Comparison of ENCODE assay signal across 34 cellular contexts in the genomic region with DNA sequence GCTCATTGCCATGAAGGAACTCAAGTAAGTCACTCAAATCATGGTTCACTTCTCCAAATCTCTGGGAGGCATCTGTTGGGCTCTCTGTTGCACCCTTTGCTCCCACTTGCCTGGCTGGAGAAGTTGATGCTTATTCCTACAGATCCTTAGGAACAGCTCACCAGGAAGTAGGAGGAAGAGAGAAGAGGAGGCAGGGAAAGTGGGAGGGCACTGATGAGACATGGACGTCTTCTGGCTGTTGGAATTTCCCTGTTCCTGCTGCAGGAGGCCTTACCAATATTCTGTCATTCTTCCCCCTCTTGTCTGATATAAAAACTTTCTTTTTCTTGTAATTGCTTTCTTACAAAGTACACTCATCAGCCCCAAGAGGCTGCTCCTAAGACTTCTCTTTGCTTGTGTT. TPM values are rescaled to one million over a fixed set of nuclear protein-coding genes. Genes with fewer than 3 reads are reported as not detected.
"Had no signal": no experiment of that assay in that cellular context is flagged by ENCODE, and none has a peak within 500 bp of the region (broad histone marks: within the 10 kb centered on the region; RNA-seq: fewer than 3 reads in every experiment).

No MANE protein-coding gene starts in this region.

- H3K27me3 Mint-ChIP-seq: activated CD4-positive, alpha-beta T cell treated with anti-CD3 and anti-CD28 coated beads for 36 hours; activated naive CD8-positive, alpha-beta T cell; activated T-cell treated with anti-CD3 and anti-CD28 coated beads, Interleukin-2, amount 50 U/mL, for 24 hours; stimulated activated naive CD8-positive, alpha-beta T cell treated with anti-CD3 and anti-CD28 coated beads, Interleukin-15, Interleukin-2, amounts not matched to agents 100 ng/mL and 50 ng/mL, for 24 hours; type B pancreatic cell had no signal

- H3K4me3 Mint-ChIP-seq: activated CD4-positive, alpha-beta T cell treated with anti-CD3 and anti-CD28 coated beads for 36 hours; activated naive CD8-positive, alpha-beta T cell; activated T-cell treated with anti-CD3 and anti-CD28 coated beads, Interleukin-2, amount 50 U/mL, for 24 hours; nephron progenitor cell; stimulated activated naive CD8-positive, alpha-beta T cell treated with anti-CD3 and anti-CD28 coated beads, Interleukin-15, Interleukin-2, amounts not matched to agents 100 ng/mL and 50 ng/mL, for 24 hours; type B pancreatic cell; WTC11 had no signal

- H3K27me3 ChIP-seq: adrenal gland, hepatocyte, testis, vagina had no signal

- H3K4me2 ChIP-seq: hepatocyte had no signal

- ATAC-seq: activated CD4-positive, alpha-beta T cell treated with anti-CD3 and anti-CD28 coated beads for 36 hours; mucosa of descending colon; psoas muscle; right cardiac atrium; WTC11 had no signal

- H3K9me3 Mint-ChIP-seq: activated T-cell treated with anti-CD3 and anti-CD28 coated beads, Interleukin-2, amount 50 U/mL, for 24 hours; activated T-helper 2 cell treated with anti-CD3 and anti-CD28 coated beads, Interferon-gamma antibody, Interleukin-2, Interleukin-4, amounts not matched to agents 10 μg/mL and 5 μg/mL and 100 μg/mL, durations not matched to agents 14 hours and 24 hours and 36 hours; nephron progenitor cell; stimulated activated naive CD8-positive, alpha-beta T cell treated with anti-CD3 and anti-CD28 coated beads, Interleukin-15, Interleukin-2, amounts not matched to agents 100 ng/mL and 50 ng/mL, for 24 hours; type B pancreatic cell had no signal

- H3K27ac ChIP-seq: adrenal gland, hepatocyte, psoas muscle, testis, vagina had no signal

- H3K4me1 ChIP-seq: adrenal gland, vagina had no signal

- H3K4me3 ChIP-seq: adrenal gland, hepatocyte, mucosa of descending colon, psoas muscle, testis, vagina had no signal

- H3K27ac Mint-ChIP-seq: activated CD4-positive, alpha-beta T cell treated with anti-CD3 and anti-CD28 coated beads for 36 hours; activated naive CD8-positive, alpha-beta T cell; activated T-cell treated with anti-CD3 and anti-CD28 coated beads, Interleukin-2, amount 50 U/mL, for 24 hours; activated T-helper 2 cell treated with anti-CD3 and anti-CD28 coated beads, Interferon-gamma antibody, Interleukin-2, Interleukin-4, amounts not matched to agents 10 μg/mL and 5 μg/mL and 100 μg/mL, durations not matched to agents 14 hours and 24 hours and 36 hours; nephron progenitor cell; stimulated activated naive CD8-positive, alpha-beta T cell treated with anti-CD3 and anti-CD28 coated beads, Interleukin-15, Interleukin-2, amounts not matched to agents 100 ng/mL and 50 ng/mL, for 24 hours; type B pancreatic cell; WTC11 had no signal

- H2AFZ ChIP-seq: hepatocyte had no signal

- DNase-seq: activated CD4-positive, alpha-beta T cell treated with anti-CD3 and anti-CD28 coated beads for 36 hours; activated CD4-positive, alpha-beta T cell treated with anti-CD3 and anti-CD28 coated beads, Interleukin-2, amount 50 U/mL, for 4 hours; activated CD8-positive, alpha-beta memory T cell treated with anti-CD3 and anti-CD28 coated beads for 24 hours; activated CD8-positive, alpha-beta memory T cell treated with anti-CD3 and anti-CD28 coated beads, Interleukin-2, amount 50 U/mL, for 4 hours; activated naive CD4-positive, alpha-beta T cell; activated T-cell treated with anti-CD3 and anti-CD28 coated beads, Interleukin-2, amount 50 U/mL, for 24 hours; adrenal gland; cerebellar nuclear complex; cortex of kidney; erythroblast; foreskin melanocyte; glutamatergic neuron; kidney glomerular epithelial cell; mesendoderm; mucosa of descending colon; nephron progenitor cell; psoas muscle; stimulated activated CD4-positive, alpha-beta T cell treated with anti-CD3 and anti-CD28 coated beads, Interleukin-12 subunit alpha, Interleukin-12 subunit beta, amount 100 ng/mL, for 4 hours; stimulated activated CD4-positive, alpha-beta T cell treated with anti-CD3 and anti-CD28 coated beads, Interleukin-4, amount 100 ng/mL, for 4 hours; T-helper 9 cell; testis had no signal

- H3K4me1 Mint-ChIP-seq: activated CD4-positive, alpha-beta T cell treated with anti-CD3 and anti-CD28 coated beads for 36 hours had no signal

- H3K9me3 ChIP-seq: adrenal gland, mucosa of descending colon, psoas muscle, testis, vagina had no signal

RNA-seq across cellular contexts. Expression of a gene that starts 13.7 kb away (rescaled TPM):
- total RNA-seq: activated T-helper 2 cell treated with anti-CD3 and anti-CD28 coated beads, Interferon-gamma antibody, Interleukin-2, Interleukin-4, amounts not matched to agents 10 μg/mL and 5 μg/mL and 100 μg/mL, durations not matched to agents 14 hours and 24 hours and 36 hours; astrocyte; bronchial epithelial cell; liver; mucosa of descending colon; osteocyte; T-helper 1 cell treated with Interleukin-12 subunit alpha and Interleukin-12 subunit beta and Interleukin-4 antibody, amounts not matched to agents 30 ng/mL and 1 ng/mL, for 36 hours; vagina had no signal

RNA-seq across cellular contexts. Expression of a gene that starts 17.2 kb away (rescaled TPM):
- total RNA-seq: activated CD4-positive, alpha-beta T cell treated with anti-CD3 and anti-CD28 coated beads for 36 hours; activated T-helper 2 cell treated with anti-CD3 and anti-CD28 coated beads, Interferon-gamma antibody, Interleukin-2, Interleukin-4, amounts not matched to agents 10 μg/mL and 5 μg/mL and 100 μg/mL, durations not matched to agents 14 hours and 24 hours and 36 hours; bronchial epithelial cell; hepatocyte; osteocyte; T-helper 1 cell treated with Interleukin-12 subunit alpha and Interleukin-12 subunit beta and Interleukin-4 antibody, amounts not matched to agents 30 ng/mL and 1 ng/mL, for 36 hours had no signal
- polyA plus RNA-seq: hepatocyte had no signal
